ENCODE assay signal across 8 cellular contexts in the genomic region with DNA sequence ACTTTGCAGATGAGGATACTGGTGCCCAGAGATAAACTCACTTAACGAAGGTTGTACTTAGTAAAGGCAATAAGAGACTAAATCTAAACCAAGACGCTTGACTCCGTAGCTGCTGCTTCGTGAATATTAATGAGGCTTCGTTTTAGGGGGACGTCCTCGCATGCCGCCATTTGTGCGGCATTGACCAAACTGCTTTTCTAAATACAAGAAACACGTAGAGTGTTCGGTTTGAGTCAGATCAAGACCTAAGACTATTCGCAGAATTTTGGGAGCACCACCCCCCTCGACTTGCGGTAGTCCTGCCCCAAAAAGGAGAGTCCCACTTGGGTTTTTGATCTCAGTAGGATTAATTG. TPM values are rescaled to one million over a fixed set of nuclear protein-coding genes. Genes with fewer than 3 reads are reported as not detected.
DNase-seq lines count a peak whose midpoint lies in the region; ATAC-seq lines count a peak whose summit lies in the region.

No MANE protein-coding gene starts in this region.

- H3K9me3 ChIP-seq in SK-N-MC (ENCODE audit: low read depth, low read length) (no peaks in the 10 kb centered on the region), esophagus (ENCODE audit: control insufficient read depth in 2 of 2, insufficient read depth in 1 of 2, low read depth in 1 of 2, low read length in 1 of 2) (no peaks in the 10 kb centered on the region)

- H3K4me1 ChIP-seq in esophagus (ENCODE audit: control insufficient read depth in 2 of 2, insufficient read depth in 2 of 2, low read length in 1 of 2), result peaks cover 0 to 2% of the 10 kb centered on the region in 2 donors

- no peaks in the 10 kb centered on the region for H3K27me3 ChIP-seq in esophagus (ENCODE audit: control insufficient read depth in 1 of 2, insufficient read depth in 2 of 2, low read length in 2 of 2)

- peak; percentile 1 for ATAC-seq in GM21717 (IDR thresholded peaks at IDR 0.05; ENCODE audit: unreplicated experiment)
- ATAC-seq in HG03135 (IDR thresholded peaks at IDR 0.05; ENCODE audit: unreplicated experiment), result no peak

- 2 to 4% methylated on average over 14 of the region's 14 CpGs for whole genome bisulfite sequencing in esophagus, 2 donors

- no peak for DNase-seq in SK-N-MC (ENCODE audit: low read depth, low spot score)
- DNase-seq in skeletal muscle cell (ENCODE audit: low read depth), result no peak
- DNase-seq in caudate nucleus (lab: John Stamatoyannopoulos, UW), result no peak
- no peak for DNase-seq in D341Med (ENCODE audit: low spot score)
- DNase-seq in NCI-H510A (lab: John Stamatoyannopoulos, UW), result no peak

- H3K36me3 ChIP-seq in SK-N-MC (ENCODE audit: insufficient read depth, low read length), result peaks cover 56% of the 10 kb centered on the region
- peaks cover 0 to 5% of the 10 kb centered on the region in 2 donors for H3K36me3 ChIP-seq in esophagus (ENCODE audit: control insufficient read depth in 2 of 2, insufficient read depth in 2 of 2, low read length in 1 of 2)

- H3K27ac ChIP-seq in SK-N-MC, result peak overlapping the region; percentile 91; the same call in 1 of the 2 replicates
- H3K27ac ChIP-seq in esophagus (ENCODE audit: low read depth in 2 of 2, low read length in 1 of 2), result peak overlapping the region in 1 of 2 donors; percentile 22
- H3K27ac ChIP-seq in caudate nucleus (ENCODE audit: low read depth, low read length), result no peak overlapping the region

- H3K9ac ChIP-seq in SK-N-MC (ENCODE audit: insufficient read length), result peak overlapping the region; percentile 99

- peak overlapping the region; percentile 81 for H3K4me3 ChIP-seq in SK-N-MC
- H3K4me3 ChIP-seq in esophagus (ENCODE audit: low read depth in 1 of 2, low read length in 2 of 2), result peak overlapping the region; percentile 76 to 93
- peak overlapping the region; percentile 70 for H3K4me3 ChIP-seq in skeletal muscle cell (ENCODE audit: low read depth, low read length)

RNA-seq across cellular contexts. Expression of a gene that starts 1.1 kb away (rescaled TPM):
- 1,000 to 10,000 TPM in 1 of 2 donors, 100 to 1,000 TPM in 1; 800 to 2,525 TPM for polyA plus RNA-seq in esophagus

RNA-seq across cellular contexts. Expression of a gene that starts 30.7 kb away (rescaled TPM):
- polyA plus RNA-seq in esophagus, result under 1 TPM; 0.06 to 0.18 TPM
